Comparison of ENCODE assay signal across 19 cellular contexts in genomic region chr19:38786061-38786460, GRCh38. TPM values are rescaled to one million over a fixed set of nuclear protein-coding genes. Genes with fewer than 3 reads are reported as not detected.
"Had no signal": no experiment of that assay in that cellular context is flagged by ENCODE, and none has a peak within 500 bp of the region (broad histone marks: within the 10 kb centered on the region; RNA-seq: fewer than 3 reads in every experiment).

No MANE protein-coding gene starts in this region.

RNA-seq across cellular contexts. Expression of gene LGALS7B, which starts 2.9 kb away (rescaled TPM):
- total RNA-seq: natural killer cell, occipital lobe, osteoblast, ovary, progenitor cell of endocrine pancreas, pulmonary artery endothelial cell, sciatic nerve, smooth muscle cell, stomach, subcutaneous adipose tissue, thyroid gland, tibial nerve, ureter had no signal
- polyA plus RNA-seq: neural cell, ovary, smooth muscle cell had no signal

RNA-seq across cellular contexts. Expression of gene LGALS7, which starts 12.7 kb away (rescaled TPM):
- total RNA-seq: natural killer cell, osteoblast, progenitor cell of endocrine pancreas, pulmonary artery endothelial cell, right atrium auricular region, sciatic nerve, smooth muscle cell, subcutaneous adipose tissue, thoracic aorta, thyroid gland, tibial nerve, upper lobe of left lung, ureter had no signal
- polyA plus RNA-seq: neural cell, smooth muscle cell had no signal

RNA-seq across cellular contexts. Expression of gene LGALS4, which starts 26.7 kb away (rescaled TPM):
- total RNA-seq: osteoblast, pulmonary artery endothelial cell, smooth muscle cell, temporal lobe, vagina had no signal

RNA-seq across cellular contexts. Expression of gene CAPN12, which starts 41.8 kb away (rescaled TPM):
- total RNA-seq: occipital lobe, osteoblast had no signal
- polyA plus RNA-seq: neural cell had no signal
